ENCODE assay signal across 14 cellular contexts in the genomic region with DNA sequence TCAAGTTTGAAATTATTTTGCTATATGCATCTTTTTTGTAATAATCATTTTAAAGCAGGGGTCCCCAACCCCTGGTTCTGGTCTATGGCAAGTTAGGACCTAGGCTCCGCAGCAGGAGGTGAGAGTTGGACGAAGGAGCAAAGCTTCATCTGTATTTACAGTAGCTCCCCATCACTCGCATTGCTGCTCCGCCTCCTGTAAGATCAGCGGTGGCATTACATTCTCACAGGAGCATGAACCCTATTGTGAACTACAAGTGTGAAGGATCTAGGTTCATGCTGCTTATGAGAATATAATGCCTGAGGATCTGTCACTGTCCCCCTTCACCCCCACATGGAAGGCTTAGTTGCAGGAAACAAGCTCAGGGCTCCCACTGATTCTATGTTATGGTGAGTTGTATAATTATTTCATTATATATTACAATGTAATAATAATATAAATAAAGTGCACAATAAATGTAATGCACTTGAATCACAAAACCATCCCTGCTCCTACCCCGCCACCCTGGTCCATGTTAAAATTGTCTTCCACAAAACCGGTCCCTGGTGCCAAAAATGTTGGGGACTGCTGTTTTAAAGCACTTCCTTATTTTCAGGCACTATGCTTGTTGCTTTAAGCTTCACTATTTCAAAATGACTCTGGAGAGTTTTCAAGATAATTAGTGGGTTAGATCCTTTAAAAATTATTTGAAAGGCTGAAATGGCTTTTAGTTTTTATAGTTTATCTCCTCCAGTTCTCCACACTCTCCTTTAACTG.
DNase-seq lines count a peak whose midpoint lies in the region; TF ChIP-seq lines count a peak whose summit lies in the region.
"Had no signal": no experiment of that assay in that cellular context is flagged by ENCODE, and none has a peak within 500 bp of the region (broad histone marks: within the 10 kb centered on the region; RNA-seq: fewer than 3 reads in every experiment).

No MANE protein-coding gene starts in this region.

- no TSS peak for BruUV-seq in mammary epithelial cell (replicated peaks; lab: Mats Ljungman, UMichigan)

- intact Hi-C loops in mammary epithelial cell (cut with micrococcal nuclease) (no loop called here), breast epithelium (cut with DNase I; ENCODE audit: low total_unique reads) (no loop called here)

- H3K27ac ChIP-seq in mammary epithelial cell (ENCODE audit: insufficient read depth, low read depth, low read length) (no peak overlapping the region), breast epithelium (no peak overlapping the region), caudate nucleus (ENCODE audit: low read depth, low read length) (no peak overlapping the region)
- H3K27ac ChIP-seq: SJCRH30 had no signal

- H3K4me1 ChIP-seq in mammary epithelial cell (ENCODE audit: insufficient read depth, low read length) (no peaks in the 10 kb centered on the region), breast epithelium (no peaks in the 10 kb centered on the region)
- H3K4me1 ChIP-seq: SJCRH30 had no signal

- peak; percentile 40 to 55 for TF ChIP-seq CTCF in mammary epithelial cell (conservative IDR thresholded peaks at IDR 0.05 in 1 of 2, IDR thresholded peaks at IDR 0.05 in 1 of 2; ENCODE audit: extremely low read depth in 1 of 2, insufficient read depth in 1 of 2, low read depth in 1 of 2, low read length in 2 of 2)
- no peak for TF ChIP-seq CTCF in breast epithelium (IDR thresholded peaks at IDR 0.05)

- H3K4me3 ChIP-seq in mammary epithelial cell (replicated peaks in 1 of 3; ENCODE audit: insufficient read depth in 1 of 3, low read depth in 2 of 3, low read length in 3 of 3) (no peak overlapping the region), breast epithelium (no peak overlapping the region)
- H3K4me3 ChIP-seq: SJCRH30 had no signal

- H3K9me3 ChIP-seq in mammary epithelial cell (replicated peaks; ENCODE audit: insufficient read depth, low read length) (no peaks in the 10 kb centered on the region), breast epithelium (no peaks in the 10 kb centered on the region)
- H3K9me3 ChIP-seq: SJCRH30 had no signal

- dilution Hi-C loops in mammary epithelial cell (cut with HindIII; ENCODE audit: low sequenced_read_pairs): no loop called here

- H3K9ac ChIP-seq in mammary epithelial cell (ENCODE audit: insufficient read depth, low read length): no peak overlapping the region

- no peaks in the 10 kb centered on the region for H3K79me2 ChIP-seq in mammary epithelial cell (ENCODE audit: insufficient read depth, low read length)

- CTCF ChIA-PET in mammary epithelial cell (lab: Charles Lee; ENCODE audit: low non-redundant PET): no interaction called here

- no peaks in the 10 kb centered on the region for H4K20me1 ChIP-seq in mammary epithelial cell (ENCODE audit: insufficient read depth, low read length)

- no peak overlapping the region for H2AFZ ChIP-seq in mammary epithelial cell (ENCODE audit: low read depth, low read length)

- 77% methylated on average over 7 of the region's 7 CpGs for WGBS in mammary epithelial cell (ENCODE audit: low coverage, missing lambda C conversion rate)

- in situ Hi-C loops in mammary epithelial cell (cut with MboI; ENCODE audit: low sequenced_read_pairs in 2 of 2): no loop called here

- no peaks in the 10 kb centered on the region for H3K27me3 ChIP-seq in mammary epithelial cell (ENCODE audit: insufficient read depth, low read length)
- no peaks in the 10 kb centered on the region for H3K27me3 ChIP-seq in breast epithelium
- H3K27me3 ChIP-seq: SJCRH30 had no signal

- no peak for TF ChIP-seq POLR2A in breast epithelium (IDR thresholded peaks at IDR 0.05)

- no peak for DNase-seq in mammary epithelial cell
- DNase-seq in breast epithelium (ENCODE audit: low spot score in 2 of 2): no peak
- peak; percentile 51 for DNase-seq in MV-4-11 (lab: John Stamatoyannopoulos, UW)
- peak; percentile 7 for DNase-seq in UCSD-AML1 (lab: John Stamatoyannopoulos, UW; ENCODE audit: unreplicated experiment)
- no peak for DNase-seq in GDM1 (lab: John Stamatoyannopoulos, UW)
- no peak for DNase-seq in HK-2 (ENCODE audit: unreplicated experiment)
- no peak for DNase-seq in caudate nucleus (lab: John Stamatoyannopoulos, UW)
- no peak for DNase-seq in activated naive CD4-positive, alpha-beta T cell treated with Interleukin-2 at 50 U/mL for 16 hours
- DNase-seq: CD8-positive, alpha-beta T cell; NCI-H1105; NCI-H1694 treated with DMSO at 0.1 percent for 48 hours; NCI-H345; NCI-H69; SJCRH30 had no signal

- H3K4me2 ChIP-seq in mammary epithelial cell (ENCODE audit: insufficient read depth, low read depth, low read length): no peak overlapping the region

- H3K36me3 ChIP-seq in mammary epithelial cell (ENCODE audit: insufficient read depth, low read length) (no peaks in the 10 kb centered on the region), breast epithelium (no peaks in the 10 kb centered on the region)
- H3K36me3 ChIP-seq: SJCRH30 had no signal

Comparison
In these comparisons a context has a peak if more than half of its experiments do, and no peak if none do; other contexts are left out.
1. CTCF ChIP-seq: peak in mammary epithelial cell (2 of 2); none in breast epithelium (0 of 3).
2. DNase-seq: peak in MV-4-11 (single experiment) and UCSD-AML1 (single experiment); none in mammary epithelial cell (single experiment), breast epithelium (0 of 2), GDM1 (single experiment), HK-2 (single experiment), caudate nucleus (0 of 61) and activated naive CD4-positive, alpha-beta T cell treated with Interleukin-2 at 50 U/mL for 16 hours (single experiment).